ENCODE assay signal across 8 cellular contexts in the genomic region with DNA sequence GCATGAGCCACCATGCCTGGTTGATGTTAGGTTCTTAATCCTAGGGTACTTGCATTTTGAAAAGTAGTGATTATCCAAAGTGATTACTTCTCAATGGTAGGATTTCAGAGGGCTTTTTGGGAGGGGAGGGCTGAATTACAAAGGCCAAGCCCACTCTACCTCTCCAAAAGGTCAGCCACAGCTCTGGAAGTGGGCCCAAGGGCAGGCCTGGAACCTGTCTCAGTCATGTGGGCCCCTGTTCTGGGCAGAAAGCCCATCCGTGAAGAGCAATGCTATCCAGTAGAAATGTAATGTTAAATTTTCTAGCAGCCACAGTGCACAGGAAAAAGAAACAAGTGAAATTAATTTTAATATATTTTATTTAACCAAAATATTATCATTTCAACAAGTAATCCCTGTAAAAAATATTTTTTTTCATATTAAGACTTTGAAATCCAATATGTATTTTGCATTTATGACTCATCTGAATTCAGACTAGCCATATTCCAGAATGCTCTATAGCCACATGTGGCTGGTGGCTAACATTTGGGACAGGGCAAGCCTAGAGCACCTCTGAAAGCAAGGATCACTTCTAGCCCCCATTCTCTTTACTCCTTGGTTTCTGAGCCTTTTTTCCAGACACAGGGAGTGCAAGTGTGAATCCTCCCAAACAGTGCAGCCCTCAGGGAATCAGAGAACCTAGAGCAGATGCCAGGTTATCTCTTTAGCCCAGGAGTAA. TPM values are rescaled to one million over a fixed set of nuclear protein-coding genes. Genes with fewer than 3 reads are reported as not detected.
DNase-seq lines count a peak whose midpoint lies in the region; ATAC-seq and TF ChIP-seq lines count a peak whose summit lies in the region.

No MANE protein-coding gene starts in this region.

- H3K27me3 ChIP-seq in heart left ventricle (no peaks in the 10 kb centered on the region), osteoblast (ENCODE audit: insufficient read depth, low read length) (no peaks in the 10 kb centered on the region), Peyer's patch (no peaks in the 10 kb centered on the region)
- no peaks in the 10 kb centered on the region for H3K27me3 ChIP-seq in naive thymus-derived CD4-positive, alpha-beta T cell (ENCODE audit: control insufficient read depth in 2 of 2, insufficient read depth in 2 of 2, low read length in 2 of 2)

- intact Hi-C loops in heart left ventricle (cut with DNase I), result loop anchor here (1.0 to 10.0 kb wide), 6 partner anchors 81 to 601 kb away; no protein-coding TSS in a partner anchor
- intact Hi-C loops in naive thymus-derived CD4-positive, alpha-beta T cell (cut with micrococcal nuclease), result loop anchor here (1.0 to 5.0 kb wide), 10 partner anchors 21 to 597 kb away; partner anchors contain the start of genes PRKCD (in 2 of the 2) and TKT (in 1 of the 2)

- H3K36me3 ChIP-seq in heart left ventricle, result peaks cover 0 to 90% (median 72%) of the 10 kb centered on the region in 9 donors
- peaks cover 23% of the 10 kb centered on the region for H3K36me3 ChIP-seq in osteoblast (ENCODE audit: insufficient read depth, low read length)
- peaks cover 10 to 61% (median 14%) of the 10 kb centered on the region in 3 experiments for H3K36me3 ChIP-seq in naive thymus-derived CD4-positive, alpha-beta T cell (ENCODE audit: control insufficient read depth in 2 of 3, insufficient read depth in 3 of 3, low read length in 3 of 3)
- H3K36me3 ChIP-seq in Peyer's patch, result peaks cover 0 to 48% (median 0%) of the 10 kb centered on the region in 3 donors

- H3K79me2 ChIP-seq in osteoblast (ENCODE audit: insufficient read depth, low read length), result no peaks in the 10 kb centered on the region

- CTCF ChIA-PET in naive thymus-derived CD4-positive, alpha-beta T cell (lab: Charles Lee), result interaction anchor here (1.0 to 7.4 kb wide), 7 partner anchors 15 to 597 kb away, joined by 3 to 70 read pairs (median 5); no protein-coding TSS in a partner anchor

- POLR2A ChIA-PET in naive thymus-derived CD4-positive, alpha-beta T cell (lab: Charles Lee), result interaction anchor here (1.5 to 1.7 kb wide), 2 partner anchors 21 to 83 kb away, joined by 3 to 4 read pairs; no protein-coding TSS in a partner anchor

- H2AFZ ChIP-seq in osteoblast (ENCODE audit: low read length), result peak overlapping the region; percentile 59

- H3K27me3 Mint-ChIP-seq in T-helper 17 cell, result no peaks in the 10 kb centered on the region
- no peaks in the 10 kb centered on the region for H3K27me3 Mint-ChIP-seq in naive thymus-derived CD4-positive, alpha-beta T cell

- no peak overlapping the region for H3K4me2 ChIP-seq in osteoblast (ENCODE audit: insufficient read depth, low read length)

- no peaks in the 10 kb centered on the region for H3K9me3 ChIP-seq in T-helper 17 cell (ENCODE audit: control insufficient read depth, low read length, poor library complexity, severe bottlenecking)
- no peaks in the 10 kb centered on the region for H3K9me3 ChIP-seq in heart left ventricle
- H3K9me3 ChIP-seq in osteoblast (ENCODE audit: low read depth, low read length), result no peaks in the 10 kb centered on the region
- no peaks in the 10 kb centered on the region for H3K9me3 ChIP-seq in naive thymus-derived CD4-positive, alpha-beta T cell (ENCODE audit: control insufficient read depth in 2 of 3, low read length in 3 of 3)
- H3K9me3 ChIP-seq in Peyer's patch, result no peaks in the 10 kb centered on the region

- peak overlapping the region in 11 of 12 donors; percentile 63 to 88 (median 80) for H3K27ac ChIP-seq in heart left ventricle
- no peak overlapping the region for H3K27ac ChIP-seq in osteoblast (ENCODE audit: low read depth, low read length)
- H3K27ac ChIP-seq in naive thymus-derived CD4-positive, alpha-beta T cell (ENCODE audit: low read depth, low read length), result no peak overlapping the region
- H3K27ac ChIP-seq in Peyer's patch, result no peak overlapping the region

- no peak for TF ChIP-seq POLR2A in heart left ventricle (IDR thresholded peaks at IDR 0.05)
- TF ChIP-seq POLR2A in Peyer's patch (IDR thresholded peaks at IDR 0.05), result no peak

- TF ChIP-seq CTCF in heart left ventricle (IDR thresholded peaks at IDR 0.05), result no peak
- no peak for TF ChIP-seq CTCF in osteoblast (IDR thresholded peaks at IDR 0.05; ENCODE audit: extremely low read depth, low read depth, low read length)
- no peak for TF ChIP-seq CTCF in Peyer's patch (IDR thresholded peaks at IDR 0.05)

- DNase-seq in G401 (ENCODE audit: low spot score), result peak; percentile 40
- DNase-seq in T-helper 17 cell, result no peak
- peak; percentile 83 to 92 (median 83) for DNase-seq in heart left ventricle
- no peak for DNase-seq in osteoblast (ENCODE audit: insufficient read length, low spot score, missing footprints)
- no peak for DNase-seq in naive thymus-derived CD4-positive, alpha-beta T cell
- DNase-seq in Peyer's patch, result no peak
- no peak for DNase-seq in NOMO-1 treated with DMSO at 0.1 percent for 48 hours (lab: John Stamatoyannopoulos, UW; ENCODE audit: unreplicated experiment)
- no peak for DNase-seq in hippocampal formation (lab: John Stamatoyannopoulos, UW)

- peaks cover 12% of the 10 kb centered on the region for H3K36me3 Mint-ChIP-seq in T-helper 17 cell (ENCODE audit: low read depth)
- H3K36me3 Mint-ChIP-seq in naive thymus-derived CD4-positive, alpha-beta T cell, result peaks cover 10 to 24% (median 17%) of the 10 kb centered on the region in 5 donors

- in situ Hi-C loops in G401 (cut with HindIII; ENCODE audit: low sequenced_read_pairs), result no loop called here

- H3K4me3 Mint-ChIP-seq in T-helper 17 cell, result no peak overlapping the region
- H3K4me3 Mint-ChIP-seq in naive thymus-derived CD4-positive, alpha-beta T cell, result no peak overlapping the region

- H3K4me1 ChIP-seq in heart left ventricle, result peaks cover 0 to 27% (median 11%) of the 10 kb centered on the region in 12 donors
- H3K4me1 ChIP-seq in osteoblast (ENCODE audit: insufficient read depth, low read length), result peaks cover 27% of the 10 kb centered on the region
- peaks cover 0 to 8% of the 10 kb centered on the region in 2 donors for H3K4me1 ChIP-seq in naive thymus-derived CD4-positive, alpha-beta T cell (ENCODE audit: control insufficient read depth in 2 of 2, insufficient read depth in 2 of 2, low read length in 2 of 2)
- H3K4me1 ChIP-seq in Peyer's patch, result no peaks in the 10 kb centered on the region

- H3K4me1 Mint-ChIP-seq in T-helper 17 cell, result peaks cover 13% of the 10 kb centered on the region
- H3K4me1 Mint-ChIP-seq in naive thymus-derived CD4-positive, alpha-beta T cell, result peaks cover 12 to 27% (median 22%) of the 10 kb centered on the region in 7 donors

- H3K4me3 ChIP-seq in heart left ventricle (no peak overlapping the region), osteoblast (ENCODE audit: insufficient read depth, low read length) (no peak overlapping the region), Peyer's patch (no peak overlapping the region)
- no peak overlapping the region for H3K4me3 ChIP-seq in naive thymus-derived CD4-positive, alpha-beta T cell (ENCODE audit: low read length)

- ATAC-seq in T-helper 17 cell (peak; percentile 8), heart left ventricle (peak; percentile 86 to 95 (median 90))
- no peak for ATAC-seq in naive thymus-derived CD4-positive, alpha-beta T cell

- no peaks in the 10 kb centered on the region for H4K20me1 ChIP-seq in osteoblast (ENCODE audit: insufficient read depth, low read length)

- H3K27ac Mint-ChIP-seq in T-helper 17 cell, result no peak overlapping the region
- no peak overlapping the region for H3K27ac Mint-ChIP-seq in naive thymus-derived CD4-positive, alpha-beta T cell

- peaks cover 0 to 3% (median 0%) of the 10 kb centered on the region in 11 donors for H3K9me3 Mint-ChIP-seq in naive thymus-derived CD4-positive, alpha-beta T cell

- WGBS in heart left ventricle, 4 donors, result 35 to 68% (median 52%) methylated on average over 1 of the region's 1 CpG

RNA-seq across cellular contexts. Expression of gene RFT1, which starts 16.8 kb away (rescaled TPM):
- total RNA-seq in G401 (2014; rRNA removed; shearing (Covaris generic)), result 13.6 and 15.0 TPM in 2 replicates
- 10 to 100 TPM; 11.9 to 12.2 TPM for total RNA-seq in T-helper 17 cell
- total RNA-seq in heart left ventricle, result 10 to 100 TPM in 3 of 9 donors, 1 to 10 TPM in 6; 5.4 to 16.2 (median 8.8) TPM
- polyA plus RNA-seq in heart left ventricle, result 1 to 10 TPM; 5.0 to 9.3 TPM
- total RNA-seq in osteoblast, result 11.9 and 12.7 TPM in 2 replicates
- total RNA-seq in naive thymus-derived CD4-positive, alpha-beta T cell, result 10 to 100 TPM; 16.0 to 32.0 (median 26.0) TPM
- polyA plus RNA-seq in naive thymus-derived CD4-positive, alpha-beta T cell, result 10 to 100 TPM; 22.9 to 24.1 TPM
- 10 to 100 TPM in 3 of 4 donors, 1 to 10 TPM in 1; 9.0 to 19.8 (median 10.8) TPM for total RNA-seq in Peyer's patch

RNA-seq across cellular contexts. Expression of gene PRKCD, which starts 47.6 kb away (rescaled TPM):
- total RNA-seq in G401 (2014; rRNA removed; shearing (Covaris generic)), result 14.8 and 18.9 TPM in 2 replicates
- total RNA-seq in T-helper 17 cell, result 10 to 100 TPM; 27.3 to 35.0 TPM
- 10 to 100 TPM in 6 of 9 donors, 1 to 10 TPM in 3; 5.3 to 44.5 (median 11.6) TPM for total RNA-seq in heart left ventricle
- polyA plus RNA-seq in heart left ventricle, result 10 to 100 TPM in 1 of 2 donors, 1 to 10 TPM in 1; 7.8 to 13.4 TPM
- 1.8 and 2.2 TPM in 2 replicates for total RNA-seq in osteoblast
- 10 to 100 TPM; 10.2 to 72.8 (median 18.7) TPM for total RNA-seq in naive thymus-derived CD4-positive, alpha-beta T cell
- polyA plus RNA-seq in naive thymus-derived CD4-positive, alpha-beta T cell, result 10 to 100 TPM in 1 of 2 donors, 1 to 10 TPM in 1; 7.7 to 17.5 TPM
- total RNA-seq in Peyer's patch, result 10 to 100 TPM; 36.3 to 73.1 (median 70.6) TPM

Comparison
In these comparisons a context has a peak if more than half of its experiments do, and no peak if none do; other contexts are left out.
1. DNase-seq: peak in G401 (single experiment) and heart left ventricle (5 of 5); none in T-helper 17 cell (0 of 3), osteoblast (single experiment), naive thymus-derived CD4-positive, alpha-beta T cell (0 of 9), Peyer's patch (0 of 3), NOMO-1 treated with DMSO at 0.1 percent for 48 hours (single experiment) and hippocampal formation (0 of 2).
2. H3K27ac ChIP-seq: peak in heart left ventricle (11 of 12); none in osteoblast (single experiment), naive thymus-derived CD4-positive, alpha-beta T cell (single experiment) and Peyer's patch (0 of 4).